8 cellular contexts compared by ENCODE assay signal in genomic region chr17:8383143-8383974, GRCh38. TPM values are rescaled to one million over a fixed set of nuclear protein-coding genes. Genes with fewer than 3 reads are reported as not detected.
A peak's percentile ranks its signal among the peaks of the same experiment; 100 is the strongest.
DNase-seq lines count a peak whose midpoint lies in the region; ATAC-seq, FAIRE-seq and TF ChIP-seq lines count a peak whose summit lies in the region.

Gene RPL26 (minus strand): TSS chr17:8383193. CDS start chr17:8382310, 883 bp downstream.

- H3K9me3 Mint-ChIP-seq in T-helper 1 cell treated with Interleukin-12 subunit alpha and Interleukin-12 subunit beta and Interleukin-4 antibody, amounts not matched to agents 30 μg/mL and 1 μg/mL, for 36 hours, result no peaks in the 10 kb centered on the region

- intact Hi-C loops in vagina (cut with DNase I), result no loop called here

- peak; percentile 76 for ATAC-seq in HG02870 (IDR thresholded peaks at IDR 0.05; ENCODE audit: unreplicated experiment)

- peaks cover 36% of the 10 kb centered on the region for H3K36me3 ChIP-seq in right atrium auricular region
- peaks cover 0 to 36% of the 10 kb centered on the region in 2 donors for H3K36me3 ChIP-seq in vagina

- H3K4me1 Mint-ChIP-seq in T-helper 1 cell treated with Interleukin-12 subunit alpha and Interleukin-12 subunit beta and Interleukin-4 antibody, amounts not matched to agents 30 μg/mL and 1 μg/mL, for 36 hours (ENCODE audit: low read depth), result peaks cover 48% of the 10 kb centered on the region

- TF ChIP-seq CTCF in right atrium auricular region (IDR thresholded peaks at IDR 0.05) (peak; percentile 97 to 99), vagina (IDR thresholded peaks at IDR 0.05) (peak; percentile 92 to 100 (median 99))

- DNase-seq in GM12892 (ENCODE audit: insufficient read length), result peak; percentile 91
- peak; percentile 97 for DNase-seq in NCI-H146 treated with DMSO at 0.1 percent for 48 hours (lab: John Stamatoyannopoulos, UW; ENCODE audit: unreplicated experiment)
- peak; percentile 77 to 98 (median 92) for DNase-seq in amygdala (lab: John Stamatoyannopoulos, UW)
- peak; percentile 99 for DNase-seq in right atrium auricular region (ENCODE audit: low spot score)
- DNase-seq in pulmonary artery endothelial cell (ENCODE audit: low read depth, low spot score), result peak; percentile 92
- peak in 1 of 2 donors; percentile 96 for DNase-seq in vagina (ENCODE audit: extremely low spot score in 2 of 2)

- H3K27me3 ChIP-seq in right atrium auricular region (no peaks in the 10 kb centered on the region), vagina (no peaks in the 10 kb centered on the region)

- peaks cover 5 to 32% of the 10 kb centered on the region in 2 donors for H3K4me1 ChIP-seq in right atrium auricular region
- peaks cover 52% of the 10 kb centered on the region for H3K4me1 ChIP-seq in vagina

- H3K4me3 Mint-ChIP-seq in T-helper 1 cell treated with Interleukin-12 subunit alpha and Interleukin-12 subunit beta and Interleukin-4 antibody, amounts not matched to agents 30 μg/mL and 1 μg/mL, for 36 hours, result peak within 1 kb of the TSS; percentile 94

- peak; percentile 99 for TF ChIP-seq POLR2A in GM12892 (IDR thresholded peaks at IDR 0.05; ENCODE audit: low read depth, low read length)
- no peak for TF ChIP-seq POLR2A in vagina (IDR thresholded peaks at IDR 0.05)

- H3K36me3 Mint-ChIP-seq in T-helper 1 cell treated with Interleukin-12 subunit alpha and Interleukin-12 subunit beta and Interleukin-4 antibody, amounts not matched to agents 30 μg/mL and 1 μg/mL, for 36 hours (ENCODE audit: low read depth), result peaks cover 40% of the 10 kb centered on the region

- H3K9me3 ChIP-seq in right atrium auricular region, result no peaks in the 10 kb centered on the region
- no peaks in the 10 kb centered on the region for H3K9me3 ChIP-seq in vagina

- peak within 1 kb of the TSS; percentile 69 to 86 for H3K4me3 ChIP-seq in right atrium auricular region
- peak within 1 kb of the TSS; percentile 65 to 78 for H3K4me3 ChIP-seq in vagina

- no peaks in the 10 kb centered on the region for H3K27me3 Mint-ChIP-seq in T-helper 1 cell treated with Interleukin-12 subunit alpha and Interleukin-12 subunit beta and Interleukin-4 antibody, amounts not matched to agents 30 μg/mL and 1 μg/mL, for 36 hours (ENCODE audit: low read depth)

- FAIRE-seq in GM12892 (lab: Jason Lieb, UNC), result peak; percentile 95

- H3K27ac ChIP-seq in right atrium auricular region (peak within 1 kb of the TSS; percentile 88 to 89), vagina (peak within 1 kb of the TSS; percentile 81)

- H3K27ac Mint-ChIP-seq in T-helper 1 cell treated with Interleukin-12 subunit alpha and Interleukin-12 subunit beta and Interleukin-4 antibody, amounts not matched to agents 30 μg/mL and 1 μg/mL, for 36 hours, result peak within 1 kb of the TSS; percentile 93

RNA-seq across cellular contexts. Expression of gene RPL26, which starts in this region (rescaled TPM):
- polyA plus RNA-seq in GM12892 (2012; ENCODE audit: missing spikeins), result 8,529 TPM
- total RNA-seq in right atrium auricular region, result 1,000 to 10,000 TPM; 1,618 to 2,343 TPM
- total RNA-seq in pulmonary artery endothelial cell, result 3,304 and 3,763 TPM in 2 replicates
- total RNA-seq in vagina, result 3,493 TPM
